In the genomic region with DNA sequence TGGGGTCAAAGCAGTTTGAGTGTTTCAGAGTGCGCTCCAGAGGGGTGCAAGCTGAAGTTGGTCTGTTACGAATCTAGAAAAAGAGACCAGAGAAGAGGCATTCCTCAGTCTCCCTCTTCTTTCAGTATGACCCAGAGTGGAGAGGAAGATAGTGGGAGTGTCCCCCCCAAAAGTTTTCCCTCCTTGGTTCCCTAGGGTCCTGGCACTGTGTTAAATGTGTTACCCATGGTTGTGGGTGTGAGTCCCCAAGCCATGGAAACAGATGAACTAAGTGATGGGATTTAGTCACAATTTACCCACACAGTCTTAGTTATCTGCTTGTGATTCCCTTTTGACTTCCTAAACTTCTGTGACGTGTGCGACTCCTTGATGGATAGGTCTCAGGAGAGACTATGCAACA, we compare ENCODE assay signal across 20 cellular contexts. TPM values are rescaled to one million over a fixed set of nuclear protein-coding genes. Genes with fewer than 3 reads are reported as not detected.
DNase-seq lines count a peak whose midpoint lies in the region; ATAC-seq, FAIRE-seq and TF ChIP-seq lines count a peak whose summit lies in the region.
"Had no signal": no experiment of that assay in that cellular context is flagged by ENCODE, and none has a peak within 500 bp of the region (broad histone marks: within the 10 kb centered on the region; RNA-seq: fewer than 3 reads in every experiment).

No MANE protein-coding gene starts in this region.

- H3K4ac ChIP-seq in H1 (replicated peaks; ENCODE audit: insufficient read length, low read depth, low read length): no peak overlapping the region

- H3K9ac ChIP-seq in SK-N-SH (no peak overlapping the region), H1 (replicated peaks in 1 of 4; ENCODE audit: extremely low read depth in 1 of 4, low read depth in 3 of 4, low read length in 3 of 4) (no peak overlapping the region)
- H3K9ac ChIP-seq: BLaER1 treated with 17β-estradiol and CSF1 and Interleukin-3, amounts not matched to agents 10 nM and 100 nM; GM23248 had no signal

- no peak for TF ChIP-seq POLR2A in H1 (IDR thresholded peaks at IDR 0.05; ENCODE audit: control extremely low read depth in 1 of 2, low read depth in 2 of 2, low read length in 2 of 2)

- H3K9me3 ChIP-seq in SK-N-SH (no peaks in the 10 kb centered on the region; the same call in 1 of the 2 replicates), OCI-LY7 (ENCODE audit: low read length) (peaks cover 13% of the 10 kb centered on the region; the same call in 1 of the 2 replicates), H1 (ENCODE audit: insufficient read depth in 2 of 2, low read depth in 1 of 2, low read length in 1 of 2) (peaks cover 15 to 24% of the 10 kb centered on the region in 2 experiments), tibial artery (peaks cover 0 to 14% (median 7%) of the 10 kb centered on the region in 3 donors)

- no peak overlapping the region for H3K14ac ChIP-seq in H1 (ENCODE audit: insufficient read length)

- intact Hi-C loops in OCI-LY7 (cut with micrococcal nuclease; ENCODE audit: unreplicated experiment): loop anchor here (5.0 to 10.0 kb wide), 2 partner anchors 81 to 149 kb away; no protein-coding TSS in a partner anchor
- intact Hi-C loops in tibial artery (cut with DNase I; ENCODE audit: low total_unique reads): no loop called here

- CTCF ChIA-PET in SK-N-SH (lab: Yijun Ruan, JAX): no interaction called here
- CTCF ChIA-PET in OCI-LY7 (lab: Charles Lee; ENCODE audit: unreplicated experiment): no interaction called here
- CTCF ChIA-PET in H1 (lab: Charles Lee; ENCODE audit: partially characterized antibody): interaction anchor here (1.4 to 3.6 kb wide), 2 partner anchors 16 to 105 kb away, joined by 4 to 21 read pairs; no protein-coding TSS in a partner anchor

- H3K4me2 ChIP-seq in SK-N-SH (no peak overlapping the region), OCI-LY7 (ENCODE audit: low read length) (no peak overlapping the region), H1 (ENCODE audit: insufficient read depth in 1 of 2, low read depth in 2 of 2, low read length in 2 of 2) (no peak overlapping the region)
- H3K4me2 ChIP-seq: BLaER1 treated with 17β-estradiol and CSF1 and Interleukin-3, amounts not matched to agents 10 nM and 100 nM had no signal

- no peak overlapping the region for H2BK20ac ChIP-seq in H1 (ENCODE audit: low read length)

- no peaks in the 10 kb centered on the region for H3K4me1 ChIP-seq in SK-N-SH (ENCODE audit: control insufficient read depth in 1 of 2, insufficient read depth in 2 of 2, low read depth in 1 of 2, low read length in 1 of 2)
- H3K4me1 ChIP-seq in OCI-LY7 (ENCODE audit: insufficient read depth, low read length, poor library complexity, severe bottlenecking): no peaks in the 10 kb centered on the region
- H3K4me1 ChIP-seq in H1 (replicated peaks in 1 of 4; ENCODE audit: control insufficient read depth in 3 of 4, insufficient read depth in 4 of 4, low read length in 3 of 4): no peaks in the 10 kb centered on the region
- peaks cover 0 to 46% (median 17%) of the 10 kb centered on the region in 4 donors for H3K4me1 ChIP-seq in tibial artery
- H3K4me1 ChIP-seq: BLaER1 treated with 17β-estradiol and CSF1 and Interleukin-3, amounts not matched to agents 10 nM and 100 nM had no signal

- H3K4me3 ChIP-seq in SK-N-SH (ENCODE audit: low read depth in 2 of 2, low read length in 1 of 2) (no peak overlapping the region), OCI-LY7 (ENCODE audit: low read depth, low read length, poor library complexity, severe bottlenecking) (no peak overlapping the region), H1 (ENCODE audit: extremely low read depth in 1 of 4, insufficient read depth in 2 of 4, low read depth in 3 of 4, low read length in 4 of 4) (no peak overlapping the region), tibial artery (no peak overlapping the region)
- H3K4me3 ChIP-seq: BLaER1 treated with 17β-estradiol and CSF1 and Interleukin-3, amounts not matched to agents 10 nM and 100 nM; GM23248 had no signal

- no peak overlapping the region for H4K5ac ChIP-seq in H1 (ENCODE audit: insufficient read length, low read depth, low read length)

- H2BK12ac ChIP-seq in H1 (ENCODE audit: low read depth, low read length): no peak overlapping the region

- H4K8ac ChIP-seq in H1 (ENCODE audit: extremely low read depth, insufficient read depth, low read length): no peak overlapping the region

- no peak overlapping the region for H3K23ac ChIP-seq in H1 (ENCODE audit: insufficient read length)

- H3K27me3 ChIP-seq in SK-N-SH (ENCODE audit: insufficient read depth): no peaks in the 10 kb centered on the region
- H3K27me3 ChIP-seq in H1 (replicated peaks in 1 of 4; ENCODE audit: control insufficient read depth in 3 of 4, extremely low read depth in 1 of 4, insufficient read depth in 3 of 4, low read length in 3 of 4): no peaks in the 10 kb centered on the region
- no peaks in the 10 kb centered on the region for H3K27me3 ChIP-seq in tibial artery
- H3K27me3 ChIP-seq: BLaER1 treated with 17β-estradiol and CSF1 and Interleukin-3, amounts not matched to agents 10 nM and 100 nM had no signal

- POLR2A ChIA-PET in SK-N-SH (lab: Yijun Ruan, JAX): no interaction called here
- POLR2A ChIA-PET in OCI-LY7 (lab: Charles Lee): interaction anchor here (0.7 kb wide), 1 partner anchor 126 kb away, joined by 3 read pairs; no protein-coding TSS in a partner anchor
- POLR2A ChIA-PET in H1 (lab: Charles Lee; ENCODE audit: partially characterized antibody): no interaction called here

- no peaks in the 10 kb centered on the region for H3K9me2 ChIP-seq in SK-N-SH
- no peaks in the 10 kb centered on the region for H3K9me2 ChIP-seq in OCI-LY7 (ENCODE audit: insufficient read depth, low read length)

- no peaks in the 10 kb centered on the region for H3K23me2 ChIP-seq in H1 (ENCODE audit: low read depth, low read length)

- H4K91ac ChIP-seq in H1 (replicated peaks; ENCODE audit: insufficient read length, low read length): no peak overlapping the region

- FAIRE-seq in H1 (lab: Jason Lieb, UNC): no peak
- FAIRE-seq: H54, HTR-8/SVneo had no signal

- DNase-seq in SK-N-SH (peak; percentile 3), OCI-LY7 (ENCODE audit: low spot score) (peak; percentile 2), H1 (ENCODE audit: low read depth in 1 of 2, low spot score in 2 of 2) (no peak), tibial artery (no peak), T-helper 1 cell (no peak)
- DNase-seq: Calu3; CD8-positive, alpha-beta T cell; DMS 273 treated with DMSO at 0.1 percent for 48 hours; DMS79; GF-D8; GM23248; HCEC 1CT; HFFc6; IMR-90; KBM-7 had no signal

- H2BK15ac ChIP-seq in H1 (ENCODE audit: low read length): no peak overlapping the region

- no peaks in the 10 kb centered on the region for H3F3A ChIP-seq in SK-N-SH (replicated peaks; ENCODE audit: insufficient read depth)

- no peak for ATAC-seq in SK-N-SH treated with all-trans-retinoic acid at 6 μM for 48 hours
- ATAC-seq in GM21515 (IDR thresholded peaks at IDR 0.05; ENCODE audit: unreplicated experiment): no peak
- ATAC-seq: CD8-positive, alpha-beta T cell had no signal

- H3K18ac ChIP-seq in H1 (ENCODE audit: extremely low read depth, low read length): no peak overlapping the region

- WGBS in SK-N-SH (ENCODE audit: low lambda C conversion rate): 25% methylated on average over 4 of the region's 4 CpGs
- 81% methylated on average over 4 of the region's 4 CpGs; no CpG with 5 or more reads in 1 of the 2 experiments for WGBS in H1 (ENCODE audit: extremely low coverage in 1 of 2, insufficient coverage in 1 of 2, insufficient read length in 1 of 2, insufficient replicate concordance in 2 of 2, low coverage in 1 of 2, low lambda C conversion rate in 2 of 2, missing lambda C conversion rate in 1 of 2), 2 experiments

- H2BK120ac ChIP-seq in H1 (replicated peaks; ENCODE audit: low read depth, low read length): no peak overlapping the region

- no peak overlapping the region for H2AK5ac ChIP-seq in H1 (ENCODE audit: low read depth, low read length)

- H3K36me3 ChIP-seq in SK-N-SH (replicated peaks in 1 of 2; ENCODE audit: control insufficient read depth in 1 of 2, insufficient read depth in 2 of 2, low read length in 1 of 2): no peaks in the 10 kb centered on the region
- H3K36me3 ChIP-seq in OCI-LY7 (ENCODE audit: insufficient read depth, low read length): no peaks in the 10 kb centered on the region
- H3K36me3 ChIP-seq in H1 (ENCODE audit: control insufficient read depth in 2 of 4, insufficient read depth in 4 of 4, low read length in 3 of 4): no peaks in the 10 kb centered on the region
- no peaks in the 10 kb centered on the region for H3K36me3 ChIP-seq in tibial artery
- H3K36me3 ChIP-seq: BLaER1 treated with 17β-estradiol and CSF1 and Interleukin-3, amounts not matched to agents 10 nM and 100 nM had no signal

- TF ChIP-seq RAD21 in SK-N-SH (IDR thresholded peaks at IDR 0.05; ENCODE audit: low read length): no peak
- TF ChIP-seq RAD21 in H1 (IDR thresholded peaks at IDR 0.05 in 1 of 2, conservative IDR thresholded peaks at IDR 0.05 in 1 of 2; ENCODE audit: low read depth in 2 of 2, low read length in 2 of 2): no peak

- H4K20me1 ChIP-seq in SK-N-SH (ENCODE audit: insufficient read depth): no peaks in the 10 kb centered on the region
- no peaks in the 10 kb centered on the region for H4K20me1 ChIP-seq in OCI-LY7 (ENCODE audit: insufficient read depth, low read length)
- no peaks in the 10 kb centered on the region for H4K20me1 ChIP-seq in H1 (replicated peaks in 1 of 2; ENCODE audit: control insufficient read depth in 1 of 2, insufficient read depth in 2 of 2, low read length in 2 of 2)
- H4K20me1 ChIP-seq: BLaER1 treated with 17β-estradiol and CSF1 and Interleukin-3, amounts not matched to agents 10 nM and 100 nM had no signal

- no peaks in the 10 kb centered on the region for H3K79me2 ChIP-seq in SK-N-SH (ENCODE audit: insufficient read depth)
- H3K79me2 ChIP-seq in OCI-LY7 (ENCODE audit: insufficient read depth, low read depth, low read length): no peaks in the 10 kb centered on the region
- no peaks in the 10 kb centered on the region for H3K79me2 ChIP-seq in H1 (ENCODE audit: control insufficient read depth in 1 of 2, insufficient read depth in 2 of 2, low read length in 2 of 2)

- TF ChIP-seq CTCF in SK-N-SH (IDR thresholded peaks at IDR 0.05): no peak
- no peak for TF ChIP-seq CTCF in OCI-LY7 (conservative IDR thresholded peaks at IDR 0.05; ENCODE audit: low read length)
- TF ChIP-seq CTCF in H1 (IDR thresholded peaks at IDR 0.05; ENCODE audit: control extremely low read depth in 1 of 3, insufficient read depth in 1 of 3, low read depth in 1 of 3, low read length in 3 of 3): no peak
- TF ChIP-seq CTCF in tibial artery (IDR thresholded peaks at IDR 0.05): no peak

- TF ChIP-seq EP300 in SK-N-SH (IDR thresholded peaks at IDR 0.05; ENCODE audit: borderline replicate concordance in 1 of 2, low read depth in 1 of 2, low read length in 1 of 2) (no peak), H1 (IDR thresholded peaks at IDR 0.05; ENCODE audit: borderline replicate concordance in 1 of 2, low read depth in 2 of 2, low read length in 2 of 2) (no peak)

- no peak overlapping the region for H3K56ac ChIP-seq in H1 (replicated peaks; ENCODE audit: insufficient read length, low read depth, low read length)

- H3K79me1 ChIP-seq in H1 (ENCODE audit: low read depth, low read length): no peaks in the 10 kb centered on the region

- no peak overlapping the region for H2BK5ac ChIP-seq in H1 (ENCODE audit: low read depth, low read length)

- H2AFZ ChIP-seq in SK-N-SH (ENCODE audit: low read depth) (no peak overlapping the region), OCI-LY7 (ENCODE audit: low read length) (no peak overlapping the region), H1 (ENCODE audit: low read length) (no peak overlapping the region)
- H2AFZ ChIP-seq: GM23248 had no signal

- no peak overlapping the region for H3K27ac ChIP-seq in SK-N-SH (ENCODE audit: low read depth in 2 of 2, low read length in 1 of 2)
- no peak overlapping the region for H3K27ac ChIP-seq in OCI-LY7 (ENCODE audit: low read depth, low read length, poor library complexity, severe bottlenecking)
- no peak overlapping the region for H3K27ac ChIP-seq in H1 (ENCODE audit: low read depth, low read length)
- H3K27ac ChIP-seq in tibial artery: peak overlapping the region; percentile 61 to 66
- H3K27ac ChIP-seq: BLaER1 treated with 17β-estradiol and CSF1 and Interleukin-3, amounts not matched to agents 10 nM and 100 nM; GM23248 had no signal

- BruUV-seq in OCI-LY7 (replicated peaks; lab: Mats Ljungman, UMichigan): no TSS peak

RNA-seq across cellular contexts. Expression of a gene that starts 27.0 kb away (rescaled TPM):
- polyA plus RNA-seq in SK-N-SH (2012; rRNA removed): 5.6 and 5.8 TPM in 2 replicates
- polyA plus RNA-seq in SK-N-SH (2012; cell fraction: cytosol; rRNA removed): 6.4 and 6.8 TPM in 2 replicates
- 6.3 and 7.3 TPM in 2 replicates for polyA plus RNA-seq in SK-N-SH (2012; cell fraction: nucleus; rRNA removed)
- total RNA-seq in OCI-LY7 (2014; rRNA removed; shearing (Covaris generic)): 18.2 and 18.8 TPM in 2 replicates
- total RNA-seq in OCI-LY7 (2022): 32.7 and 33.3 TPM in 2 replicates
- total RNA-seq in H1 (2021; fragmentation: NEBNext Ultra II Directional; extraction: Animal tissue kit (Norgen Biotek cat#: 25700)): 41.3 and 41.4 TPM in 2 replicates
- 8.3 and 8.5 TPM in 2 replicates for polyA plus RNA-seq in H1 (2011; rRNA removed)
- 9.0 TPM for polyA plus RNA-seq in H1 (2011; cell fraction: cytosol; rRNA removed)
- 11.2 TPM for polyA plus RNA-seq in H1 (2011; cell fraction: nucleus; rRNA removed)
- polyA plus RNA-seq in H1 (2012, experiment 1 of 2): 12.0 to 19.9 TPM (median 14.0 TPM) in 4 replicates
- 12.5 TPM for polyA plus RNA-seq in H1 (2012, experiment 2 of 2)
- polyA plus RNA-seq in H1 (2013, experiment 1 of 2): 25.0 TPM
- polyA plus RNA-seq in H1 (2013, experiment 2 of 2): 23.9 TPM
- polyA minus RNA-seq in H1 (2011; rRNA and poly(A)+ RNA removed): 6.9 and 10.9 TPM in 2 replicates
- polyA minus RNA-seq in H1 (2011; cell fraction: cytosol; rRNA and poly(A)+ RNA removed): 20.0 TPM
- polyA minus RNA-seq in H1 (2011; cell fraction: nucleus; rRNA and poly(A)+ RNA removed): 45.9 TPM

Comparison
In these comparisons a context has a peak if more than half of its experiments do, and no peak if none do; other contexts are left out.
1. DNase-seq: peak in SK-N-SH (single experiment) and OCI-LY7 (single experiment); none in H1 (0 of 2), tibial artery (0 of 2) and T-helper 1 cell (0 of 5).
2. H3K27ac ChIP-seq: peak in tibial artery (2 of 2); none in SK-N-SH (0 of 2), OCI-LY7 (single experiment) and H1 (single experiment).